ENCODE assay signal across 8 cellular contexts in genomic region chr20:38152175-38153010, GRCh38. TPM values are rescaled to one million over a fixed set of nuclear protein-coding genes. Genes with fewer than 3 reads are reported as not detected.
DNase-seq lines count a peak whose midpoint lies in the region; ATAC-seq and TF ChIP-seq lines count a peak whose summit lies in the region.

No MANE protein-coding gene starts in this region.

- H3K4me3 ChIP-seq in GM23338 (no peak overlapping the region), PC-9 (no peak overlapping the region)

- H3K36me3 Mint-ChIP-seq in GM23338 (ENCODE audit: low read depth): no peaks in the 10 kb centered on the region
- no peaks in the 10 kb centered on the region for H3K36me3 Mint-ChIP-seq in central memory CD8-positive, alpha-beta T cell (ENCODE audit: insufficient read depth)
- no peaks in the 10 kb centered on the region for H3K36me3 Mint-ChIP-seq in type B pancreatic cell

- no peak for TF ChIP-seq CTCF in GM23338 (conservative IDR thresholded peaks at IDR 0.05; ENCODE audit: low read depth in 2 of 2)
- TF ChIP-seq CTCF in PC-9 (conservative IDR thresholded peaks at IDR 0.05): no peak
- TF ChIP-seq CTCF in type B pancreatic cell (conservative IDR thresholded peaks at IDR 0.05): no peak

- CTCF ChIA-PET in PC-9 (lab: Charles Lee) (interaction anchor here (1.1 to 1.4 kb wide), 3 partner anchors 9 to 94 kb away, joined by 5 to 8 read pairs (median 7); no protein-coding TSS in a partner anchor), HEK293T (lab: Yijun Ruan, JAX) (interaction anchor here (0.6 kb wide), 2 partner anchors 8 to 74 kb away, joined by 3 to 5 read pairs; no protein-coding TSS in a partner anchor)

- H3K27ac ChIP-seq in GM23338 (ENCODE audit: low read depth) (no peak overlapping the region), PC-9 (peak overlapping the region; percentile 55)

- H3K9me2 ChIP-seq in GM23338 (ENCODE audit: insufficient read depth) (no peaks in the 10 kb centered on the region), PC-9 (ENCODE audit: insufficient read depth) (no peaks in the 10 kb centered on the region)

- POLR2A ChIA-PET in PC-9 (lab: Charles Lee; ENCODE audit: unreplicated experiment): interaction anchor here (0.8 to 1.2 kb wide), 3 partner anchors 9 to 79 kb away, joined by 4 to 14 read pairs (median 5); no protein-coding TSS in a partner anchor
- POLR2A ChIA-PET in HEK293T (lab: Yijun Ruan, JAX): no interaction called here

- no peaks in the 10 kb centered on the region; the same call in 1 of the 2 replicates for H3K4me1 ChIP-seq in GM23338 (ENCODE audit: insufficient read depth)
- H3K4me1 ChIP-seq in PC-9 (replicated peaks; ENCODE audit: insufficient read depth): peaks cover 48% of the 10 kb centered on the region

- H3K27me3 ChIP-seq in GM23338 (ENCODE audit: insufficient read depth): no peaks in the 10 kb centered on the region
- H3K27me3 ChIP-seq in PC-9 (ENCODE audit: insufficient read depth, low read depth): no peaks in the 10 kb centered on the region

- H3K27ac Mint-ChIP-seq in GM23338 (no peak overlapping the region), type B pancreatic cell (peak overlapping the region; percentile 68)
- peak overlapping the region; percentile 35 for H3K27ac Mint-ChIP-seq in central memory CD8-positive, alpha-beta T cell (ENCODE audit: low read depth)

- H2AFZ ChIP-seq in GM23338 (peak overlapping the region; percentile 52; the same call in 1 of the 2 replicates), PC-9 (no peak overlapping the region)

- no peaks in the 10 kb centered on the region for H3K9me3 ChIP-seq in PC-9 (ENCODE audit: insufficient read depth, low read depth)

- ATAC-seq in GM23338 (no peak), HG03457 (IDR thresholded peaks at IDR 0.05; ENCODE audit: unreplicated experiment) (no peak)
- ATAC-seq in central memory CD8-positive, alpha-beta T cell (replicated peaks; ENCODE audit: extremely low read depth, poor library complexity, severe bottlenecking): peak; percentile 36

- H3K9me3 Mint-ChIP-seq in GM23338 (no peaks in the 10 kb centered on the region), type B pancreatic cell (no peaks in the 10 kb centered on the region)
- H3K9me3 Mint-ChIP-seq in central memory CD8-positive, alpha-beta T cell: no peaks in the 10 kb centered on the region

- H3K27me3 Mint-ChIP-seq in GM23338 (ENCODE audit: insufficient read depth, low read depth, poor library complexity) (peaks cover 10% of the 10 kb centered on the region), type B pancreatic cell (no peaks in the 10 kb centered on the region)
- peaks cover 19% of the 10 kb centered on the region for H3K27me3 Mint-ChIP-seq in central memory CD8-positive, alpha-beta T cell

- no TSS peak for BruUV-seq in PC-9 (replicated peaks; lab: Mats Ljungman, UMichigan)

- DNase-seq in DMS79 treated with DMSO at 0.1 percent for 48 hours (lab: John Stamatoyannopoulos, UW): peak; percentile 48
- DNase-seq in GM23338 (ENCODE audit: low spot score): peak; percentile 31
- DNase-seq in PC-9: peak; percentile 90 to 98
- DNase-seq in central memory CD8-positive, alpha-beta T cell (ENCODE audit: low spot score in 2 of 2): no peak
- peak; percentile 20 for DNase-seq in medulla oblongata (ENCODE audit: extremely low spot score)
- DNase-seq in type B pancreatic cell (ENCODE audit: extremely low spot score, unreplicated experiment): no peak
- DNase-seq in HEK293T (ENCODE audit: extremely low spot score): no peak

- no peaks in the 10 kb centered on the region; the same call in 1 of the 2 replicates for H4K20me1 ChIP-seq in GM23338 (replicated peaks; ENCODE audit: insufficient read depth)
- no peaks in the 10 kb centered on the region for H4K20me1 ChIP-seq in PC-9 (ENCODE audit: insufficient read depth)

- peaks cover 12% of the 10 kb centered on the region for H3K4me1 Mint-ChIP-seq in GM23338
- peaks cover 7% of the 10 kb centered on the region for H3K4me1 Mint-ChIP-seq in central memory CD8-positive, alpha-beta T cell
- peaks cover 32% of the 10 kb centered on the region for H3K4me1 Mint-ChIP-seq in type B pancreatic cell (ENCODE audit: unreplicated experiment)

- H3K36me3 ChIP-seq in GM23338 (ENCODE audit: insufficient read depth) (no peaks in the 10 kb centered on the region), PC-9 (ENCODE audit: low read depth) (peaks cover 75% of the 10 kb centered on the region)

- H3F3A ChIP-seq in GM23338 (replicated peaks; ENCODE audit: low read depth) (no peaks in the 10 kb centered on the region), PC-9 (ENCODE audit: insufficient read depth, low read depth) (peaks cover 68% of the 10 kb centered on the region)

- no peak overlapping the region for H3K4me2 ChIP-seq in GM23338
- peak overlapping the region; percentile 27 for H3K4me2 ChIP-seq in PC-9

- H3K79me2 ChIP-seq in GM23338 (replicated peaks; ENCODE audit: insufficient read depth): no peaks in the 10 kb centered on the region
- H3K79me2 ChIP-seq in PC-9 (ENCODE audit: low read depth): peaks cover 31% of the 10 kb centered on the region

- H3K4me3 Mint-ChIP-seq in GM23338 (no peak overlapping the region), type B pancreatic cell (no peak overlapping the region)
- no peak overlapping the region for H3K4me3 Mint-ChIP-seq in central memory CD8-positive, alpha-beta T cell

- intact Hi-C loops in PC-9 (cut with micrococcal nuclease; ENCODE audit: unreplicated experiment): loop anchor here (1.0 to 2.0 kb wide), 5 partner anchors 8 to 42 kb away; no protein-coding TSS in a partner anchor

TF ChIP-seq in GM23338, 12 proteins besides CTCF, POLR2A, EP300 and RAD21:
- no peak for TF ChIP-seq CREB1 (CRISPR knock-in tag; IDR thresholded peaks at IDR 0.05; ENCODE audit: low read depth)
- no peak for TF ChIP-seq ZNF114 (CRISPR knock-in tag; IDR thresholded peaks at IDR 0.05)
- TF ChIP-seq STAT1 (IDR thresholded peaks at IDR 0.05; ENCODE audit: unreplicated experiment): no peak
- TF ChIP-seq JUNB (IDR thresholded peaks at IDR 0.05; ENCODE audit: unreplicated experiment): no peak
- no peak for TF ChIP-seq EZH2phosphoT487 (IDR thresholded peaks at IDR 0.05; ENCODE audit: unreplicated experiment)
- no peak for TF ChIP-seq POLR2AphosphoS5 (IDR thresholded peaks at IDR 0.05; ENCODE audit: low read depth)

TF ChIP-seq in HEK293T, 16 proteins besides CTCF, POLR2A, EP300 and RAD21:
- no peak for TF ChIP-seq FOXK2 (IDR thresholded peaks at IDR 0.05)
- no peak for TF ChIP-seq L3MBTL2 (conservative IDR thresholded peaks at IDR 0.05)
- no peak for TF ChIP-seq LEF1 (IDR thresholded peaks at IDR 0.05; ENCODE audit: borderline replicate concordance)
- TF ChIP-seq NFRKB (IDR thresholded peaks at IDR 0.05): no peak
- TF ChIP-seq BHLHE40 (IDR thresholded peaks at IDR 0.05; ENCODE audit: borderline replicate concordance): no peak
- TF ChIP-seq FOXA1 (IDR thresholded peaks at IDR 0.05): no peak
- no peak for TF ChIP-seq FOXM1 (IDR thresholded peaks at IDR 0.05; ENCODE audit: borderline replicate concordance)
- TF ChIP-seq SP1 (IDR thresholded peaks at IDR 0.05): no peak
- no peak for TF ChIP-seq HDGF (IDR thresholded peaks at IDR 0.05; ENCODE audit: borderline replicate concordance)
- no peak for TF ChIP-seq CTBP1 (IDR thresholded peaks at IDR 0.05; ENCODE audit: borderline replicate concordance)
- TF ChIP-seq SUZ12 (IDR thresholded peaks at IDR 0.05): no peak
- no peak for TF ChIP-seq ARNT (IDR thresholded peaks at IDR 0.05)
- TF ChIP-seq ELF4 (IDR thresholded peaks at IDR 0.05): no peak
- no peak for TF ChIP-seq ZNF384 (IDR thresholded peaks at IDR 0.05)
- TF ChIP-seq TARDBP (IDR thresholded peaks at IDR 0.05): no peak
- TF ChIP-seq, protein P1, sequence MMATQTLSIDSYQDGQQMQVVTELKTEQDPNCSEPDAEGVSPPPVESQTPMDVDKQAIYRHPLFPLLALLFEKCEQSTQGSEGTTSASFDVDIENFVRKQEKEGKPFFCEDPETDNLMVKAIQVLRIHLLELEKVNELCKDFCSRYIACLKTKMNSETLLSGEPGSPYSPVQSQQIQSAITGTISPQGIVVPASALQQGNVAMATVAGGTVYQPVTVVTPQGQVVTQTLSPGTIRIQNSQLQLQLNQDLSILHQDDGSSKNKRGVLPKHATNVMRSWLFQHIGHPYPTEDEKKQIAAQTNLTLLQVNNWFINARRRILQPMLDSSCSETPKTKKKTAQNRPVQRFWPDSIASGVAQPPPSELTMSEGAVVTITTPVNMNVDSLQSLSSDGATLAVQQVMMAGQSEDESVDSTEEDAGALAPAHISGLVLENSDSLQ (IDR thresholded peaks at IDR 0.05): no peak

RNA-seq across cellular contexts. Expression of gene TGM2, which starts 12.7 kb away (rescaled TPM):
- total RNA-seq in GM23338 (2014; rRNA removed; shearing (Covaris generic)): 0.19 and 1.0 TPM in 2 replicates
- polyA plus RNA-seq in GM23338 (2016; fragmentation: Nextera tagmentation; extraction: Ambion mirVana): 0.45 and 0.49 TPM in 2 replicates
- 286 and 333 TPM in 2 replicates for total RNA-seq in PC-9 (2021)
- 28.6 and 31.7 TPM in 2 replicates for total RNA-seq in type B pancreatic cell (ENCODE audit: low replicate concordance)

Comparison
In these comparisons a context has a peak if more than half of its experiments do, and no peak if none do; other contexts are left out.
1. DNase-seq: peak in DMS79 treated with DMSO at 0.1 percent for 48 hours (single experiment), GM23338 (single experiment), PC-9 (2 of 2) and medulla oblongata (single experiment); none in central memory CD8-positive, alpha-beta T cell (0 of 2), type B pancreatic cell (single experiment) and HEK293T (single experiment).
2. RNA of gene TGM2, which starts 12.7 kb away (total RNA-seq): 286 to 333 TPM in PC-9 and 28.6 to 31.7 TPM in type B pancreatic cell; 0.19 to 1.0 TPM in GM23338; every median in the first group is over 10 times any median in the second.